ENCODE assay signal across 1 cellular context in genomic region chr1:21175324-21175669, GRCh38.
TF ChIP-seq lines count a peak whose summit lies in the region.

No MANE protein-coding gene starts in this region.

TF ChIP-seq in GM12878, 131 proteins besides CTCF, POLR2A, EP300 and RAD21 (continued from another document and continues in another):
- TF ChIP-seq BCL3 (IDR thresholded peaks at IDR 0.05; ENCODE audit: borderline replicate concordance, insufficient read depth, low read depth, low read length, poor library complexity, severe bottlenecking) (no peak), PAX8 (IDR thresholded peaks at IDR 0.05) (no peak), IRF5 (IDR thresholded peaks at IDR 0.05; ENCODE audit: borderline replicate concordance) (no peak), MAX (IDR thresholded peaks at IDR 0.05; ENCODE audit: low read depth, low read length) (no peak), CHD1 (IDR thresholded peaks at IDR 0.05; ENCODE audit: low read depth, low read length) (no peak), SP1 (IDR thresholded peaks at IDR 0.05; ENCODE audit: low read depth, low read length) (no peak), NKRF (conservative IDR thresholded peaks at IDR 0.05) (no peak), SIN3A (IDR thresholded peaks at IDR 0.05; ENCODE audit: low read depth, low read length) (no peak), E4F1 (IDR thresholded peaks at IDR 0.05; ENCODE audit: borderline replicate concordance, partially characterized antibody) (no peak), HDGF (IDR thresholded peaks at IDR 0.05) (no peak), SPI1 (IDR thresholded peaks at IDR 0.05; ENCODE audit: borderline replicate concordance, insufficient read depth, low read depth, low read length) (peak; percentile 34; the same call in 1 of the 2 replicates), ZNF384 (IDR thresholded peaks at IDR 0.05; ENCODE audit: borderline replicate concordance, low read depth, low read length) (0 out of 2 replicates have a peak, but pooled peaks have one; percentile 22), IKZF2 (IDR thresholded peaks at IDR 0.05) (peak; percentile 59 to 64; a peak in 3 of 4 replicates), ZNF24 (IDR thresholded peaks at IDR 0.05) (no peak), ATF2 (IDR thresholded peaks at IDR 0.05; ENCODE audit: low read length) (no peak), ZBED1 (IDR thresholded peaks at IDR 0.05; ENCODE audit: borderline replicate concordance) (no peak), IRF3 (IDR thresholded peaks at IDR 0.05) (no peak), RCOR1 (conservative IDR thresholded peaks at IDR 0.05; ENCODE audit: low read depth, low read length) (no peak), MEF2A (IDR thresholded peaks at IDR 0.05; ENCODE audit: insufficient read depth, low read depth, low read length) (no peak), NR2C1 (IDR thresholded peaks at IDR 0.05) (peak; percentile 54; the same call in 1 of the 2 replicates), ATF3 (IDR thresholded peaks at IDR 0.05; ENCODE audit: borderline replicate concordance, extremely low read depth, low read depth, low read length) (no peak), TARDBP (IDR thresholded peaks at IDR 0.05; ENCODE audit: borderline replicate concordance) (no peak), ZNF207 (IDR thresholded peaks at IDR 0.05; ENCODE audit: borderline replicate concordance) (no peak), ETV6 (conservative IDR thresholded peaks at IDR 0.05 in 1 of 2, IDR thresholded peaks at IDR 0.05 in 1 of 2; ENCODE audit: borderline replicate concordance in 1 of 2, low read depth in 1 of 2) (peak in 1 of 2 experiments; percentile 91; a peak in 2 of 4 replicates), WRNIP1 (IDR thresholded peaks at IDR 0.05; ENCODE audit: borderline replicate concordance, low read depth, low read length) (no peak), MTA3 (IDR thresholded peaks at IDR 0.05; ENCODE audit: borderline replicate concordance, low read length) (no peak), HDAC2 (IDR thresholded peaks at IDR 0.05) (no peak), USF2 (IDR thresholded peaks at IDR 0.05; ENCODE audit: borderline replicate concordance, low read depth, low read length) (no peak), KDM1A (IDR thresholded peaks at IDR 0.05; ENCODE audit: borderline replicate concordance) (no peak), FOS (IDR thresholded peaks at IDR 0.05; ENCODE audit: borderline replicate concordance, extremely low read depth, insufficient read length) (no peak), CREB1 (IDR thresholded peaks at IDR 0.05; ENCODE audit: low read depth) (0 out of 2 replicates have a peak, but pooled peaks have one; percentile 35), YY1 (IDR thresholded peaks at IDR 0.05; ENCODE audit: low read depth, low read length) (no peak), RFX5 (IDR thresholded peaks at IDR 0.05; ENCODE audit: low read depth, low read length) (no peak), USF1 (IDR thresholded peaks at IDR 0.05; ENCODE audit: borderline replicate concordance, extremely low read length, insufficient read depth, low read depth, low read length) (no peak), MYB (IDR thresholded peaks at IDR 0.05; ENCODE audit: borderline replicate concordance, low read depth, low read length) (no peak), RELB (IDR thresholded peaks at IDR 0.05; ENCODE audit: low read depth) (no peak), TAF1 (IDR thresholded peaks at IDR 0.05; ENCODE audit: borderline replicate concordance, low read depth, low read length) (no peak), IKZF1 (conservative IDR thresholded peaks at IDR 0.05) (peak; percentile 55), POLR2AphosphoS5 (IDR thresholded peaks at IDR 0.05; ENCODE audit: low read length) (no peak), BMI1 (IDR thresholded peaks at IDR 0.05; ENCODE audit: borderline replicate concordance) (no peak), BCL11A (IDR thresholded peaks at IDR 0.05; ENCODE audit: low read depth, low read length) (no peak), ZNF687 (IDR thresholded peaks at IDR 0.05) (0 out of 2 replicates have a peak, but pooled peaks have one; percentile 25), RELA (IDR thresholded peaks at IDR 0.05; ENCODE audit: borderline replicate concordance, partially characterized antibody) (no peak), ZZZ3 (IDR thresholded peaks at IDR 0.05; ENCODE audit: control insufficient read depth, insufficient read length, low read depth) (no peak), CHD2 (IDR thresholded peaks at IDR 0.05; ENCODE audit: borderline replicate concordance, low read depth, low read length) (no peak), CBX3 (IDR thresholded peaks at IDR 0.05; ENCODE audit: borderline replicate concordance, low read depth) (no peak)
